In the genomic region with DNA sequence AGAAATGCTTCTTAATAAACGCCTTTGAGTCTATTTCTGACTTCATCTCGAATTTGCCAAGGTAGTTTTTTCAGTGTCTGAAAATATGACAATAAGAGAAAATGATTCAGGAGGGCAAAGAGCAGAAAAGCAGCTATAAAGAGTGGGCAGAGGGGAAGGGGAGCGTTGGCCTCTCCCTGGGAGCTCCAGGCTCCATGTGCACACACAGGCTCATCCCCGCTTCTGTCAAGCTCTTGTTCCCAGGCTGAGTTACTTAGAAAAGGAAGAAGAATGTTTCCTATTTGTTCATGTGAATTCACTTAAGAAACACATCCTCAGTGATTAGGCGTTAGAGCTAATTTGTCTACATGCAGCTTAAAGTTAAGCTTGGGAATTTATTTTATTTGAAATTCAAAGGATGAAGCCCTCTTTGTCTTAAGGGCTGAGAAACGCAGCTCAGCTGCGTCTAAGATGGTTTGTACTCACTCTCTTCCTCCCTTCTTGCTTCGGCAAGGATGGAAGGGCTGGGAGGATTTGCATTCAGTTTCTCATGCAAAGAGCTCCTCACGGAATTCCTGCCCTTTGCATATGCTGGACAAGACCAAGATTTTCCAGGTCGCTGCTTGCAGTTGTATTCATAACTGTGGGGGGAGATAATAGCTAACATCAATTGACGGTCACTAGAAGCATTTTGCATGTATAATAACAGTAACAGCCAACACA, we compare ENCODE assay signal across 27 cellular contexts.
"Had no signal": no experiment of that assay in that cellular context is flagged by ENCODE, and none has a peak within 500 bp of the region (broad histone marks: within the 10 kb centered on the region; RNA-seq: fewer than 3 reads in every experiment).

No MANE protein-coding gene starts in this region.

- ATAC-seq: activated CD8-positive, alpha-beta memory T cell treated with anti-CD3 and anti-CD28 coated beads, Interleukin-2, amount 10 ng/mL, durations not matched to agents 7 days and 5 days; activated CD8-positive, alpha-beta T cell treated with anti-CD3 and anti-CD28 coated beads for 36 hours; body of pancreas; gastroesophageal sphincter; left lobe of liver; lower lobe of right lung; naive thymus-derived CD4-positive, alpha-beta T cell; sciatic nerve; stimulated activated effector memory CD8-positive, alpha-beta T cell treated with anti-CD3 and anti-CD28 coated beads, Interleukin-12 subunit alpha, Interleukin-12 subunit beta, amount 100 ng/mL, for 72 hours; stimulated activated naive CD8-positive, alpha-beta T cell treated with anti-CD3 and anti-CD28 coated beads, Interleukin-15, amount 100 ng/mL, for 72 hours had no signal

- H3K27ac ChIP-seq: body of pancreas, cardiac muscle cell, epithelial cell of prostate, lower lobe of right lung, uterus, VCaP had no signal

- H3K4me1 ChIP-seq: body of pancreas, lower lobe of right lung, uterus had no signal

- H3K27me3 ChIP-seq: body of pancreas, cardiac muscle cell, gastroesophageal sphincter, uterus had no signal

- H3K27me3 Mint-ChIP-seq: activated CD4-positive, alpha-beta T cell treated with anti-CD3 and anti-CD28 coated beads, Interleukin-2, amount 10 ng/mL, durations not matched to agents 7 days and 5 days; activated CD8-positive, alpha-beta memory T cell treated with anti-CD3 and anti-CD28 coated beads, Interleukin-2, amount 10 ng/mL, durations not matched to agents 7 days and 5 days; activated CD8-positive, alpha-beta T cell treated with anti-CD3 and anti-CD28 coated beads for 36 hours; activated naive CD4-positive, alpha-beta T cell treated with anti-CD3 and anti-CD28 coated beads, Interleukin-2, amount 50 U/mL, for 24 hours; stimulated activated naive CD8-positive, alpha-beta T cell treated with anti-CD3 and anti-CD28 coated beads, Interleukin-15, amount 100 ng/mL, for 72 hours had no signal

- H3K4me1 Mint-ChIP-seq: activated CD8-positive, alpha-beta memory T cell treated with anti-CD3 and anti-CD28 coated beads, Interleukin-2, amount 10 ng/mL, durations not matched to agents 7 days and 5 days; immature natural killer cell; stimulated activated effector memory CD8-positive, alpha-beta T cell treated with anti-CD3 and anti-CD28 coated beads, Interleukin-12 subunit alpha, Interleukin-12 subunit beta, amount 100 ng/mL, for 72 hours had no signal

- H3K36me3 ChIP-seq: cardiac muscle cell, lower lobe of right lung, uterus had no signal

- H3K4me3 ChIP-seq: body of pancreas, cardiac muscle cell, gastroesophageal sphincter, lower lobe of right lung, uterus had no signal

- H3K36me3 Mint-ChIP-seq: activated CD8-positive, alpha-beta memory T cell treated with anti-CD3 and anti-CD28 coated beads, Interleukin-2, amount 10 ng/mL, durations not matched to agents 7 days and 5 days; stimulated activated effector memory CD8-positive, alpha-beta T cell treated with anti-CD3 and anti-CD28 coated beads, Interleukin-12 subunit alpha, Interleukin-12 subunit beta, amount 100 ng/mL, for 72 hours had no signal

- H3K4me3 Mint-ChIP-seq: activated CD4-positive, alpha-beta T cell treated with anti-CD3 and anti-CD28 coated beads, Interleukin-2, amount 10 ng/mL, durations not matched to agents 7 days and 5 days; activated CD8-positive, alpha-beta memory T cell treated with anti-CD3 and anti-CD28 coated beads, Interleukin-2, amount 10 ng/mL, durations not matched to agents 7 days and 5 days; activated CD8-positive, alpha-beta T cell treated with anti-CD3 and anti-CD28 coated beads for 36 hours; activated naive CD4-positive, alpha-beta T cell treated with anti-CD3 and anti-CD28 coated beads, Interleukin-2, amount 50 U/mL, for 24 hours; activated T-helper 1 cell treated with anti-CD3 and anti-CD28 coated beads, Interleukin-12 subunit alpha, Interleukin-12 subunit beta, Interleukin-2, Interleukin-4 antibody, amounts not matched to agents 30 ng/mL and 10 ng/mL and 1 ng/mL, durations not matched to agents 14 hours and 24 hours and 36 hours; immature natural killer cell; naive thymus-derived CD4-positive, alpha-beta T cell; neural crest cell; stimulated activated effector memory CD8-positive, alpha-beta T cell treated with anti-CD3 and anti-CD28 coated beads, Interleukin-12 subunit alpha, Interleukin-12 subunit beta, amount 100 ng/mL, for 72 hours; stimulated activated naive CD8-positive, alpha-beta T cell treated with anti-CD3 and anti-CD28 coated beads, Interleukin-15, amount 100 ng/mL, for 72 hours had no signal

- H3K27ac Mint-ChIP-seq: activated CD4-positive, alpha-beta T cell treated with anti-CD3 and anti-CD28 coated beads, Interleukin-2, amount 10 ng/mL, durations not matched to agents 7 days and 5 days; activated CD8-positive, alpha-beta memory T cell treated with anti-CD3 and anti-CD28 coated beads, Interleukin-2, amount 10 ng/mL, durations not matched to agents 7 days and 5 days; activated CD8-positive, alpha-beta T cell treated with anti-CD3 and anti-CD28 coated beads for 36 hours; activated naive CD4-positive, alpha-beta T cell treated with anti-CD3 and anti-CD28 coated beads, Interleukin-2, amount 50 U/mL, for 24 hours; activated T-helper 1 cell treated with anti-CD3 and anti-CD28 coated beads, Interleukin-12 subunit alpha, Interleukin-12 subunit beta, Interleukin-2, Interleukin-4 antibody, amounts not matched to agents 30 ng/mL and 10 ng/mL and 1 ng/mL, durations not matched to agents 14 hours and 24 hours and 36 hours; immature natural killer cell; naive thymus-derived CD4-positive, alpha-beta T cell; stimulated activated naive CD8-positive, alpha-beta T cell treated with anti-CD3 and anti-CD28 coated beads, Interleukin-15, amount 100 ng/mL, for 72 hours had no signal

- H3K9me3 Mint-ChIP-seq: activated CD4-positive, alpha-beta T cell treated with anti-CD3 and anti-CD28 coated beads, Interleukin-2, amount 10 ng/mL, durations not matched to agents 7 days and 5 days; activated CD8-positive, alpha-beta T cell treated with anti-CD3 and anti-CD28 coated beads for 36 hours; activated naive CD4-positive, alpha-beta T cell treated with anti-CD3 and anti-CD28 coated beads, Interleukin-2, amount 50 U/mL, for 24 hours; stimulated activated effector memory CD8-positive, alpha-beta T cell treated with anti-CD3 and anti-CD28 coated beads, Interleukin-12 subunit alpha, Interleukin-12 subunit beta, amount 100 ng/mL, for 72 hours; stimulated activated naive CD8-positive, alpha-beta T cell treated with anti-CD3 and anti-CD28 coated beads, Interleukin-15, amount 100 ng/mL, for 72 hours had no signal

- H3K9me3 ChIP-seq: body of pancreas, gastroesophageal sphincter, lower lobe of right lung, uterus had no signal

- DNase-seq: activated CD4-positive, alpha-beta T cell treated with anti-CD3 and anti-CD28 coated beads, Interleukin-2, amount 10 ng/mL, durations not matched to agents 7 days and 5 days; activated CD4-positive, CD25-positive, alpha-beta regulatory T cell treated with anti-CD3 and anti-CD28 coated beads, Interleukin-2, amount 50 U/mL, for 72 hours; activated CD8-positive, alpha-beta memory T cell treated with anti-CD3 and anti-CD28 coated beads, Interleukin-2, amount 10 ng/mL, durations not matched to agents 7 days and 5 days; activated CD8-positive, alpha-beta T cell treated with anti-CD3 and anti-CD28 coated beads for 36 hours; activated gamma-delta T cell; anterior cingulate cortex; body of pancreas; cortex of kidney; hypothalamus; immature natural killer cell; lower lobe of right lung; naive thymus-derived CD4-positive, alpha-beta T cell; small intestine; stimulated activated CD4-positive, alpha-beta T cell treated with anti-CD3 and anti-CD28 coated beads, Interleukin-2, amount 100 ng/mL, for 24 hours; stimulated activated naive CD8-positive, alpha-beta T cell treated with anti-CD3 and anti-CD28 coated beads, Interleukin-15, amount 100 ng/mL, for 72 hours; trophoblast cell; uterus had no signal
